Comparison of ENCODE assay signal across 12 cellular contexts in genomic region chr7:28292826-28293528, GRCh38.
DNase-seq lines count a peak whose midpoint lies in the region; ATAC-seq and TF ChIP-seq lines count a peak whose summit lies in the region.
"Had no signal": no experiment of that assay in that cellular context is flagged by ENCODE, and none has a peak within 500 bp of the region (broad histone marks: within the 10 kb centered on the region; RNA-seq: fewer than 3 reads in every experiment).

No MANE protein-coding gene starts in this region.

- H3K36me3 Mint-ChIP-seq in activated naive CD4-positive, alpha-beta T cell treated with anti-CD3 and anti-CD28 coated beads for 36 hours (ENCODE audit: low read depth): no peaks in the 10 kb centered on the region
- H3K36me3 Mint-ChIP-seq in T-helper 17 cell (ENCODE audit: low read depth): peaks cover 2% of the 10 kb centered on the region
- peaks cover 0 to 3% of the 10 kb centered on the region in 2 donors for H3K36me3 Mint-ChIP-seq in stimulated activated naive B cell treated with anti-CD40 and anti-IgM and Interleukin-4, amounts not matched to agents 10 μg/mL and 1 μg/mL and 100 μg/mL, for 72 hours
- H3K36me3 Mint-ChIP-seq: stimulated activated memory B cell treated with anti-CD40 and anti-IgM and Interleukin-4, amounts not matched to agents 10 μg/mL and 1 μg/mL and 100 μg/mL, for 72 hours had no signal

- no peak overlapping the region for H3K4me3 ChIP-seq in Karpas-422 (ENCODE audit: low read length)
- no peak overlapping the region for H3K4me3 ChIP-seq in testis
- H3K4me3 ChIP-seq: dorsolateral prefrontal cortex, psoas muscle had no signal

- no peak overlapping the region for H3K4me2 ChIP-seq in Karpas-422 (ENCODE audit: low read depth, low read length, poor library complexity, severe bottlenecking)

- H3K79me2 ChIP-seq in Karpas-422 (ENCODE audit: low read length): no peaks in the 10 kb centered on the region

- H3K9me3 ChIP-seq in Karpas-422 (ENCODE audit: low read length): no peaks in the 10 kb centered on the region
- H3K9me3 ChIP-seq in T-helper 17 cell (ENCODE audit: control insufficient read depth, low read length, poor library complexity, severe bottlenecking): no peaks in the 10 kb centered on the region
- H3K9me3 ChIP-seq in testis: no peaks in the 10 kb centered on the region
- H3K9me3 ChIP-seq: psoas muscle had no signal

- CTCF ChIA-PET in activated naive CD4-positive, alpha-beta T cell treated with anti-CD3 and anti-CD28 coated beads for 36 hours (lab: Charles Lee): interaction anchor here (0.7 to 2.3 kb wide), 2 partner anchors 36 to 55 kb away, joined by 3 to 8 read pairs; no protein-coding TSS in a partner anchor

- H3K36me3 ChIP-seq in Karpas-422 (ENCODE audit: insufficient read depth, low read length) (no peaks in the 10 kb centered on the region), testis (ENCODE audit: low read depth, missing control alignments) (no peaks in the 10 kb centered on the region)

- no peak for TF ChIP-seq POLR2A in testis (IDR thresholded peaks at IDR 0.05)

- no peak overlapping the region for H3K4me3 Mint-ChIP-seq in activated naive CD4-positive, alpha-beta T cell treated with anti-CD3 and anti-CD28 coated beads for 36 hours
- H3K4me3 Mint-ChIP-seq in T-helper 17 cell: no peak overlapping the region
- no peak overlapping the region for H3K4me3 Mint-ChIP-seq in stimulated activated naive B cell treated with anti-CD40 and anti-IgM and Interleukin-4, amounts not matched to agents 10 μg/mL and 1 μg/mL and 100 μg/mL, for 72 hours
- H3K4me3 Mint-ChIP-seq: stimulated activated memory B cell treated with anti-CD40 and anti-IgM and Interleukin-4, amounts not matched to agents 10 μg/mL and 1 μg/mL and 100 μg/mL, for 72 hours had no signal

- H3K4me1 Mint-ChIP-seq in activated naive CD4-positive, alpha-beta T cell treated with anti-CD3 and anti-CD28 coated beads for 36 hours (ENCODE audit: low read depth): peaks cover 20% of the 10 kb centered on the region
- peaks cover 2% of the 10 kb centered on the region for H3K4me1 Mint-ChIP-seq in T-helper 17 cell
- H3K4me1 Mint-ChIP-seq in stimulated activated naive B cell treated with anti-CD40 and anti-IgM and Interleukin-4, amounts not matched to agents 10 μg/mL and 1 μg/mL and 100 μg/mL, for 72 hours: peaks cover 30 to 54% of the 10 kb centered on the region in 2 donors

- peak; percentile 39 for DNase-seq in activated naive CD4-positive, alpha-beta T cell treated with anti-CD3 and anti-CD28 coated beads for 36 hours
- DNase-seq in activated naive CD4-positive, alpha-beta T cell (lab: John Stamatoyannopoulos, UW): no peak
- no peak for DNase-seq in Karpas-422
- DNase-seq in T-helper 17 cell: no peak
- DNase-seq in stimulated activated naive B cell treated with anti-CD40 and anti-IgM and Interleukin-4, amounts not matched to agents 10 μg/mL and 1 μg/mL and 100 μg/mL, for 72 hours: no peak
- no peak for DNase-seq in testis
- DNase-seq: amygdala, dorsolateral prefrontal cortex, psoas muscle had no signal

- H3K27me3 Mint-ChIP-seq in activated naive CD4-positive, alpha-beta T cell treated with anti-CD3 and anti-CD28 coated beads for 36 hours (ENCODE audit: low read depth): peaks cover 25% of the 10 kb centered on the region
- peaks cover 43% of the 10 kb centered on the region for H3K27me3 Mint-ChIP-seq in T-helper 17 cell
- no peaks in the 10 kb centered on the region for H3K27me3 Mint-ChIP-seq in stimulated activated naive B cell treated with anti-CD40 and anti-IgM and Interleukin-4, amounts not matched to agents 10 μg/mL and 1 μg/mL and 100 μg/mL, for 72 hours
- H3K27me3 Mint-ChIP-seq: stimulated activated memory B cell treated with anti-CD40 and anti-IgM and Interleukin-4, amounts not matched to agents 10 μg/mL and 1 μg/mL and 100 μg/mL, for 72 hours had no signal

- H3K9me2 ChIP-seq in Karpas-422 (replicated peaks; ENCODE audit: insufficient read depth, low read length): no peaks in the 10 kb centered on the region

- no peaks in the 10 kb centered on the region for H4K20me1 ChIP-seq in Karpas-422 (ENCODE audit: insufficient read depth, low read depth, low read length)

- no peak for TF ChIP-seq CTCF in testis (IDR thresholded peaks at IDR 0.05)

- no peak for ATAC-seq in T-helper 17 cell
- ATAC-seq in stimulated activated naive B cell treated with anti-CD40 and anti-IgM and Interleukin-4, amounts not matched to agents 10 μg/mL and 1 μg/mL and 100 μg/mL, for 72 hours (replicated peaks): peak; percentile 46 to 54
- ATAC-seq in GM18868 (IDR thresholded peaks at IDR 0.05; ENCODE audit: unreplicated experiment): no peak
- ATAC-seq in GM18907 (IDR thresholded peaks at IDR 0.05; ENCODE audit: unreplicated experiment): no peak
- ATAC-seq: psoas muscle; stimulated activated memory B cell treated with anti-CD40 and anti-IgM and Interleukin-4, amounts not matched to agents 10 μg/mL and 1 μg/mL and 100 μg/mL, for 72 hours had no signal

- WGBS in testis, 2 donors: 86% methylated on average over 5 of the region's 5 CpGs

- intact Hi-C loops in activated naive CD4-positive, alpha-beta T cell treated with anti-CD3 and anti-CD28 coated beads for 36 hours (cut with micrococcal nuclease): loop anchor here (1.0 to 5.0 kb wide), 7 partner anchors 35 to 256 kb away; no protein-coding TSS in a partner anchor
- intact Hi-C loops in testis (cut with DNase I; ENCODE audit: low total_unique reads): no loop called here

- H3K4me1 ChIP-seq in Karpas-422 (ENCODE audit: low read length) (peaks cover 22% of the 10 kb centered on the region), testis (no peaks in the 10 kb centered on the region)
- H3K4me1 ChIP-seq: psoas muscle had no signal

- no peak overlapping the region for H3K9ac ChIP-seq in Karpas-422 (ENCODE audit: low read length)

- H3K27me3 ChIP-seq in Karpas-422 (ENCODE audit: low read length) (no peaks in the 10 kb centered on the region), testis (no peaks in the 10 kb centered on the region)
- H3K27me3 ChIP-seq: dorsolateral prefrontal cortex had no signal

- no peaks in the 10 kb centered on the region for H3K9me3 Mint-ChIP-seq in activated naive CD4-positive, alpha-beta T cell treated with anti-CD3 and anti-CD28 coated beads for 36 hours
- peaks cover 4 to 10% of the 10 kb centered on the region in 2 donors for H3K9me3 Mint-ChIP-seq in stimulated activated naive B cell treated with anti-CD40 and anti-IgM and Interleukin-4, amounts not matched to agents 10 μg/mL and 1 μg/mL and 100 μg/mL, for 72 hours
- H3K9me3 Mint-ChIP-seq: stimulated activated memory B cell treated with anti-CD40 and anti-IgM and Interleukin-4, amounts not matched to agents 10 μg/mL and 1 μg/mL and 100 μg/mL, for 72 hours had no signal

- H2AFZ ChIP-seq in Karpas-422 (ENCODE audit: low read length): peak overlapping the region; percentile 44; the same call in 1 of the 2 replicates

- no peak overlapping the region for H3K27ac ChIP-seq in Karpas-422 (ENCODE audit: low read length)
- H3K27ac ChIP-seq in testis: no peak overlapping the region
- H3K27ac ChIP-seq: dorsolateral prefrontal cortex, psoas muscle had no signal

- no peak overlapping the region for H3K27ac Mint-ChIP-seq in activated naive CD4-positive, alpha-beta T cell treated with anti-CD3 and anti-CD28 coated beads for 36 hours
- H3K27ac Mint-ChIP-seq in T-helper 17 cell: peak overlapping the region; percentile 19
- H3K27ac Mint-ChIP-seq in stimulated activated naive B cell treated with anti-CD40 and anti-IgM and Interleukin-4, amounts not matched to agents 10 μg/mL and 1 μg/mL and 100 μg/mL, for 72 hours: no peak overlapping the region
- H3K27ac Mint-ChIP-seq: stimulated activated memory B cell treated with anti-CD40 and anti-IgM and Interleukin-4, amounts not matched to agents 10 μg/mL and 1 μg/mL and 100 μg/mL, for 72 hours had no signal

Comparison
In these comparisons a context has a peak if more than half of its experiments do, and no peak if none do; other contexts are left out.
1. ATAC-seq: peak in stimulated activated naive B cell treated with anti-CD40 and anti-IgM and Interleukin-4, amounts not matched to agents 10 μg/mL and 1 μg/mL and 100 μg/mL, for 72 hours (2 of 2); none in T-helper 17 cell (single experiment), GM18868 (single experiment) and GM18907 (single experiment).